ENCODE assay signal across 2 cellular contexts in the genomic region with DNA sequence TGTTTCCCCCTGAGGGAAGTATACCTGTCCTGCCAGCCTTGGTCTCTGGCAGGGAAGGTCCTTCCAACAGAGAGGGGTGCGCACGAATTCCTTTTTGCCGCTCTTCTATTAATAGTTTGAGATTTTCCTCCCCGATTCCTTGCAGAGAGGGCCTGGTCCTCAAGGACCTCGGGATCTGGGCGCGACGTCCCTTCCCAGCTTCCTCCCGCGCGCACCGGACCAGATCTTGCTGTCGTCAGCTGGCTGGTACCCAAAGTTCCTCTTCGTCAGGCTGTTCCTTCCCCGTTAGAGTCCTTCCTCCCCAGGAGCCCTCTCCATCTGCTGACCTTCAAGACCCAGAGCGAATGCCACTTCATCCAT.
TF ChIP-seq lines count a peak whose summit lies in the region.

No MANE protein-coding gene starts in this region.

TF ChIP-seq in HCT116, 20 proteins besides CTCF, POLR2A, EP300 and RAD21:
- TF ChIP-seq CBX3 (IDR thresholded peaks at IDR 0.05; ENCODE audit: low read depth) = no peak; the same call in 1 of the 2 replicates
- TF ChIP-seq JUND (IDR thresholded peaks at IDR 0.05) = 0 out of 2 replicates have a peak, but pooled peaks have one; percentile 3
- peak; percentile 84; the same call in 1 of the 2 replicates for TF ChIP-seq ZFX (IDR thresholded peaks at IDR 0.05)
- peak; percentile 2 for TF ChIP-seq TCF7L2 (IDR thresholded peaks at IDR 0.05; ENCODE audit: borderline replicate concordance, extremely low read depth, insufficient read depth, insufficient read length)
- no peak for TF ChIP-seq ZNF274 (IDR thresholded peaks at IDR 0.05; ENCODE audit: low read depth, low read length)
- TF ChIP-seq, protein P1, sequence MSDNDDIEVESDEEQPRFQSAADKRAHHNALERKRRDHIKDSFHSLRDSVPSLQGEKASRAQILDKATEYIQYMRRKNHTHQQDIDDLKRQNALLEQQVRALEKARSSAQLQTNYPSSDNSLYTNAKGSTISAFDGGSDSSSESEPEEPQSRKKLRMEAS (IDR thresholded peaks at IDR 0.05) = peak; percentile 13
- no peak for TF ChIP-seq POLR2AphosphoS5 (IDR thresholded peaks at IDR 0.05; ENCODE audit: low read depth, low read length)
TF ChIP-seq in HCT116: peak in this region for 4.

TF ChIP-seq in H1, 55 proteins besides CTCF, POLR2A, EP300 and RAD21:
- TF ChIP-seq ASH2L (IDR thresholded peaks at IDR 0.05; ENCODE audit: low read length) (peak; percentile 64), PHF8 (conservative IDR thresholded peaks at IDR 0.05; ENCODE audit: low read depth, low read length) (0 out of 2 replicates have a peak, but pooled peaks have one; percentile 65), CREB1 (IDR thresholded peaks at IDR 0.05) (peak; percentile 50), SIRT6 (IDR thresholded peaks at IDR 0.05; ENCODE audit: low read length) (no peak), CHD1 (IDR thresholded peaks at IDR 0.05; ENCODE audit: low read depth, low read length) (no peak), JUN (IDR thresholded peaks at IDR 0.05; ENCODE audit: low read depth, low read length) (no peak), SP4 (IDR thresholded peaks at IDR 0.05; ENCODE audit: low read length) (0 out of 2 replicates have a peak, but pooled peaks have one; percentile 37), POLR2AphosphoS5 (IDR thresholded peaks at IDR 0.05; ENCODE audit: low read depth, low read length) (peak; percentile 66), KDM4A (IDR thresholded peaks at IDR 0.05; ENCODE audit: low read depth, low read length, severe bottlenecking) (peak; percentile 77), SAP30 (IDR thresholded peaks at IDR 0.05; ENCODE audit: insufficient read depth, insufficient replicate concordance, low read length) (peak; percentile 68), TCF12 (IDR thresholded peaks at IDR 0.05; ENCODE audit: low read depth, low read length) (peak; percentile 53; the same call in 1 of the 2 replicates), SRF (IDR thresholded peaks at IDR 0.05; ENCODE audit: low read depth, low read length) (no peak)
- TF ChIP-seq, protein P2, sequence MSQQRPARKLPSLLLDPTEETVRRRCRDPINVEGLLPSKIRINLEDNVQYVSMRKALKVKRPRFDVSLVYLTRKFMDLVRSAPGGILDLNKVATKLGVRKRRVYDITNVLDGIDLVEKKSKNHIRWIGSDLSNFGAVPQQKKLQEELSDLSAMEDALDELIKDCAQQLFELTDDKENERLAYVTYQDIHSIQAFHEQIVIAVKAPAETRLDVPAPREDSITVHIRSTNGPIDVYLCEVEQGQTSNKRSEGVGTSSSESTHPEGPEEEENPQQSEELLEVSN (IDR thresholded peaks at IDR 0.05) = peak; percentile 54
